11 cellular contexts compared by ENCODE assay signal in the genomic region with DNA sequence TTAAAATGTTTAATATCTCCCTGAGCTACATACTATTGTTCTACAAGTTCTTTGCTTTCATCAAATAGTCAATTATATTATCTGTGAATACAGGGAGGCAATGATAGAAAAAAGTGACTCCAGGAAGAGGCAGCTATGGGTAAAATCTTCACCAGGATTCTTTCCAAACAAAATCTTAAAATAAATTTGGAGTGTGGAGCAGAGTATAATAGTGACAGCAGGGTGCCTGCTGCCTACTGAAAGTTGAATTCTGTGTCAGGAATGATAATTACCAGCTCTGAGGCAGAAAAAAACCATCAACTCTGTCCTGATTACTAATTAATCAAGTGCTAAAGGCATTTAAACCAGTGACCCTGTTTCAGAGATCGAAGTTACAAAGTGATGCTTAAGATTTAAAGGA.
"Had no signal": no experiment of that assay in that cellular context is flagged by ENCODE, and none has a peak within 500 bp of the region (broad histone marks: within the 10 kb centered on the region; RNA-seq: fewer than 3 reads in every experiment).

No MANE protein-coding gene starts in this region.

- H3K27ac ChIP-seq: ascending aorta, hepatocyte had no signal

- H3K9me3 ChIP-seq: ascending aorta had no signal

- H3K4me3 ChIP-seq: ascending aorta, dorsolateral prefrontal cortex, hepatocyte had no signal

- ATAC-seq: activated CD4-positive, CD25-positive, alpha-beta regulatory T cell treated with anti-CD3 and anti-CD28 coated beads, Interleukin-2, amount 50 U/mL, for 24 hours; esophagus mucosa; natural killer cell treated with Interleukin-12 subunit alpha and Interleukin-12 subunit beta and Interleukin-15 and Interleukin-18, amount 100 ng/mL, for 72 hours; stimulated activated memory B cell treated with anti-CD40 and anti-IgM and Interleukin-4, amounts not matched to agents 10 μg/mL and 1 μg/mL and 100 μg/mL, for 72 hours; T-cell had no signal

- DNase-seq: activated naive CD4-positive, alpha-beta T cell treated with anti-CD3 and anti-CD28 coated beads for 36 hours; dorsolateral prefrontal cortex; stimulated activated CD4-positive, alpha-beta T cell treated with anti-CD3 and anti-CD28 coated beads, Interleukin-12 subunit alpha, Interleukin-12 subunit beta, amount 100 ng/mL, for 4 hours; T-cell; T-helper 9 cell had no signal

- H3K27me3 ChIP-seq: ascending aorta, dorsolateral prefrontal cortex, hepatocyte had no signal

- H3K36me3 ChIP-seq: ascending aorta had no signal

- H3K4me1 ChIP-seq: ascending aorta had no signal
